32 cellular contexts compared by ENCODE assay signal in genomic region chr20:17950670-17951069, GRCh38.
"Had no signal": no experiment of that assay in that cellular context is flagged by ENCODE, and none has a peak within 500 bp of the region (broad histone marks: within the 10 kb centered on the region; RNA-seq: fewer than 3 reads in every experiment).

No MANE protein-coding gene starts in this region.

- H2AFZ ChIP-seq: PC-9 had no signal

- DNase-seq: activated CD4-positive, alpha-beta T cell treated with anti-CD3 and anti-CD28 coated beads for 1 hour; activated CD4-positive, alpha-beta T cell treated with anti-CD3 and anti-CD28 coated beads for 48 hours; activated CD4-positive, CD25-positive, alpha-beta regulatory T cell; activated CD8-positive, alpha-beta memory T cell treated with anti-CD3 and anti-CD28 coated beads for 24 hours; activated CD8-positive, alpha-beta memory T cell treated with anti-CD3 and anti-CD28 coated beads, Interleukin-2, amount 10 ng/mL, durations not matched to agents 7 days and 5 days; activated gamma-delta T cell treated with Interleukin-2 at 50 U/mL for 16 hours; activated naive CD4-positive, alpha-beta T cell treated with anti-CD3 and anti-CD28 coated beads, Interleukin-2, amount 50 U/mL, for 16 hours; activated naive CD8-positive, alpha-beta T cell treated with anti-CD3 and anti-CD28 coated beads for 36 hours; activated T-cell treated with anti-CD3 and anti-CD28 coated beads, Interleukin-2, amount 50 U/mL, for 4 hours; amniotic stem cell; aorta; brain microvascular endothelial cell; central memory CD4-positive, alpha-beta T cell; KG1; NCI-H1092 treated with DMSO at 0.1 percent for 48 hours; NCI-H1417; NCI-H146; NCI-H187; NCI-H2029 treated with DMSO at 0.1 percent for 48 hours; NCI-H2107; NCI-H2171; NCI-H510A; NCI-H526; NCI-H748 treated with DMSO at 0.1 percent for 48 hours; PC-9; SIG-M5; T-cell; T-helper 17 cell had no signal

- H3K27me3 Mint-ChIP-seq: activated CD8-positive, alpha-beta memory T cell treated with anti-CD3 and anti-CD28 coated beads, Interleukin-2, amount 10 ng/mL, durations not matched to agents 7 days and 5 days; activated naive CD8-positive, alpha-beta T cell treated with anti-CD3 and anti-CD28 coated beads for 36 hours; T-cell; T-helper 17 cell had no signal

- H3K27ac ChIP-seq: brain microvascular endothelial cell, PC-9, RWPE1, VCaP had no signal

- FAIRE-seq: RCC 7860 had no signal

- H3K9me3 Mint-ChIP-seq: activated naive CD8-positive, alpha-beta T cell treated with anti-CD3 and anti-CD28 coated beads for 36 hours; activated T-cell treated with anti-CD3 and anti-CD28 coated beads, Interleukin-2, amount 50 U/mL, for 4 hours; activated T-helper 1 cell treated with anti-CD3 and anti-CD28 coated beads, Interleukin-12 subunit alpha, Interleukin-12 subunit beta, Interleukin-2, Interleukin-4 antibody, amounts not matched to agents 30 ng/mL and 10 ng/mL and 1 ng/mL, durations not matched to agents 14 hours and 24 hours and 36 hours; T-cell had no signal

- H3K4me2 ChIP-seq: PC-9 had no signal

- H3K27me3 ChIP-seq: brain microvascular endothelial cell had no signal

- H3K4me3 ChIP-seq: PC-9 had no signal

- H3K27ac Mint-ChIP-seq: activated CD8-positive, alpha-beta memory T cell treated with anti-CD3 and anti-CD28 coated beads, Interleukin-2, amount 10 ng/mL, durations not matched to agents 7 days and 5 days; activated naive CD8-positive, alpha-beta T cell treated with anti-CD3 and anti-CD28 coated beads for 36 hours; activated T-helper 1 cell treated with anti-CD3 and anti-CD28 coated beads, Interleukin-12 subunit alpha, Interleukin-12 subunit beta, Interleukin-2, Interleukin-4 antibody, amounts not matched to agents 30 ng/mL and 10 ng/mL and 1 ng/mL, durations not matched to agents 14 hours and 24 hours and 36 hours; T-cell; T-helper 17 cell had no signal

- H3K4me3 Mint-ChIP-seq: activated CD8-positive, alpha-beta memory T cell treated with anti-CD3 and anti-CD28 coated beads, Interleukin-2, amount 10 ng/mL, durations not matched to agents 7 days and 5 days; activated naive CD8-positive, alpha-beta T cell treated with anti-CD3 and anti-CD28 coated beads for 36 hours; activated T-cell treated with anti-CD3 and anti-CD28 coated beads, Interleukin-2, amount 50 U/mL, for 4 hours; activated T-helper 1 cell treated with anti-CD3 and anti-CD28 coated beads, Interleukin-12 subunit alpha, Interleukin-12 subunit beta, Interleukin-2, Interleukin-4 antibody, amounts not matched to agents 30 ng/mL and 10 ng/mL and 1 ng/mL, durations not matched to agents 14 hours and 24 hours and 36 hours; T-cell; T-helper 17 cell had no signal
